In the genomic region with DNA sequence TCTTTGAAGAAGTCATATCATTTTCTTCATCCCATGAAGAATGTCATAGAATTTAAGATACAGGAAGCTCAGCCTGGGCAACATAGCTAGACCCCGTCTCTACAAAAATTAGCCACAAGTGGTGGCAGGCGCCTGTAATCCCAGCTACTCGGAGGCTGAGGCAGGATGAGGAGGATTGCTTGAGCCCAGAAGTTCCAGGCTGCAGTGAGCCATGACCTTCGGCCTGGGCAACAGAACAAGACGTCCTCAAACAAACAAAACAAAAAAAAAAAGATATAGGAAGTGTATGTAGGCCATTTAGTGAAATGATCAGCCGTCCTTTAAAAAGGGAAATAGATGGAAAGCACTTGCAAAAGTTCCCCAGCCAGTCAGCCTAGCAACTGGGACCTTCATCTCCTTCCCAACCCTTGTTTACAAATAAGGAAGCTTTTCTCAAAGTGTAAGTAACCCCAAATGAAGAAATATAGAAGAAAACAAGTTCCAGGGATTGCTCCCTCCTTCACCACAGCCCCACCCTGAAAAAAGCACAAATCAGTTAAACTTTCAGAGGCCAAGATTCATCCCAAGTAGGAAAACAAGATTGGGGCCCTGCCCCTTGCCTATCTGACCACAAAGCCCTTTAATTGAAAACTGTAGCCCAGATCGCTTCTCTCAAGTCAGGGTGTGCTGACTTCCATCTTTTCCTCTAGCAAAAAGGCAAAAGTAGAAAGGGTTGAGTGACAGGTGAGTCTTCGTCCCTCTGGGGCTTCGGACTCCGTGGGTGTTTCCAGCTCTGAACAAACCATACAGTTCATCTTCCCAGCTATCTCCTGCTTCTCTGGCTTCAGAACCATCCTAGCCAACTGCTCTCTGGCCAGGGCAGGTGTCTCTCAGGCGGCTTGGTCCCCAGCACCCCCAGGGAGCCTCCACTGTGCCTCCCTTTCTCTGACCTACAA, we compare ENCODE assay signal across 8 cellular contexts. TPM values are rescaled to one million over a fixed set of nuclear protein-coding genes. Genes with fewer than 3 reads are reported as not detected.
DNase-seq lines count a peak whose midpoint lies in the region; ATAC-seq, FAIRE-seq and TF ChIP-seq lines count a peak whose summit lies in the region.

No MANE protein-coding gene starts in this region.

- WGBS in lung, 2 donors: 37 to 65% methylated on average over 11 of the region's 11 CpGs
- 70% methylated on average over 11 of the region's 11 CpGs for WGBS in urinary bladder

- H3K4me1 Mint-ChIP-seq in activated naive CD4-positive, alpha-beta T cell treated with anti-CD3 and anti-CD28 coated beads for 36 hours (ENCODE audit: low read depth): peaks cover 30% of the 10 kb centered on the region

- FAIRE-seq in bronchial epithelial cell (lab: Jason Lieb, UNC): peak; percentile 18

- intact Hi-C loops in activated naive CD4-positive, alpha-beta T cell treated with anti-CD3 and anti-CD28 coated beads for 36 hours (cut with micrococcal nuclease): loop anchor here (1.0 to 5.0 kb wide), 3 partner anchors 69 to 775 kb away; partner anchors contain the start of genes FKBP15 and SLC31A1

- TF ChIP-seq CTCF in bronchial epithelial cell (IDR thresholded peaks at IDR 0.05; ENCODE audit: insufficient read depth, low read length, severe bottlenecking) (no peak), lung (IDR thresholded peaks at IDR 0.05; ENCODE audit: control extremely low read depth, extremely low read depth) (no peak)

- H3K27ac ChIP-seq in lung (ENCODE audit: low read depth in 1 of 2, low read length in 1 of 2) (peak overlapping the region; percentile 59 to 68), urinary bladder (ENCODE audit: low read depth) (no peak overlapping the region)

- no peaks in the 10 kb centered on the region for H3K27me3 Mint-ChIP-seq in activated naive CD4-positive, alpha-beta T cell treated with anti-CD3 and anti-CD28 coated beads for 36 hours (ENCODE audit: low read depth)

- H3K9me3 ChIP-seq in lung (ENCODE audit: control insufficient read depth in 2 of 2, insufficient read depth in 1 of 2, low read length in 1 of 2): no peaks in the 10 kb centered on the region

- H3K4me1 ChIP-seq in lung (ENCODE audit: control insufficient read depth in 2 of 2, insufficient read depth in 2 of 2, low read length in 2 of 2) (peaks cover 0 to 10% of the 10 kb centered on the region in 2 donors), urinary bladder (ENCODE audit: insufficient read depth) (no peaks in the 10 kb centered on the region)

- H3K36me3 ChIP-seq in bronchial epithelial cell (ENCODE audit: control insufficient read depth, insufficient read depth, low read length): peaks cover 3% of the 10 kb centered on the region
- no peaks in the 10 kb centered on the region for H3K36me3 ChIP-seq in lung (ENCODE audit: control insufficient read depth in 2 of 2, insufficient read depth in 2 of 2, low read length in 2 of 2)
- no peaks in the 10 kb centered on the region for H3K36me3 ChIP-seq in urinary bladder (ENCODE audit: insufficient read depth)

- CTCF ChIA-PET in activated naive CD4-positive, alpha-beta T cell treated with anti-CD3 and anti-CD28 coated beads for 36 hours (lab: Charles Lee): interaction anchor here (0.7 to 3.5 kb wide), 7 partner anchors 11 to 125 kb away, joined by 3 to 15 read pairs (median 4); partner anchors contain the start of genes CDC26 and PRPF4

- ATAC-seq in activated naive CD4-positive, alpha-beta T cell treated with anti-CD3 and anti-CD28 coated beads, Interleukin-2, amount 50 U/mL, for 72 hours: no peak
- ATAC-seq in lung (ENCODE audit: insufficient read depth, low FRiP score): no peak
- ATAC-seq in GM21390 (IDR thresholded peaks at IDR 0.05; ENCODE audit: unreplicated experiment): no peak

- peak overlapping the region; percentile 96 for H3K4me3 ChIP-seq in bronchial epithelial cell (ENCODE audit: low read depth, low read length)
- peak overlapping the region; percentile 94 for H3K4me3 ChIP-seq in lung
- H3K4me3 ChIP-seq in urinary bladder (ENCODE audit: low read depth, low read length): peak overlapping the region; percentile 90

- H3K36me3 Mint-ChIP-seq in activated naive CD4-positive, alpha-beta T cell treated with anti-CD3 and anti-CD28 coated beads for 36 hours (ENCODE audit: low read depth): no peaks in the 10 kb centered on the region
- peaks cover 0 to 4% of the 10 kb centered on the region in 2 donors for H3K36me3 Mint-ChIP-seq in activated naive CD4-positive, alpha-beta T cell treated with anti-CD3 and anti-CD28 coated beads, Interleukin-2, amount 50 U/mL, for 72 hours

- H3K27ac Mint-ChIP-seq in activated naive CD4-positive, alpha-beta T cell treated with anti-CD3 and anti-CD28 coated beads for 36 hours: no peak overlapping the region
- H3K27ac Mint-ChIP-seq in activated naive CD4-positive, alpha-beta T cell treated with anti-CD3 and anti-CD28 coated beads, Interleukin-2, amount 50 U/mL, for 72 hours: peak overlapping the region in 1 of 2 donors; percentile 76

- H3K27me3 ChIP-seq in bronchial epithelial cell (ENCODE audit: control insufficient read depth, insufficient read depth, low read length): peaks cover 1% of the 10 kb centered on the region
- H3K27me3 ChIP-seq in lung (ENCODE audit: control insufficient read depth, insufficient read depth): no peaks in the 10 kb centered on the region

- DNase-seq in activated naive CD4-positive, alpha-beta T cell treated with anti-CD3 and anti-CD28 coated beads for 36 hours: no peak
- DNase-seq in activated naive CD4-positive, alpha-beta T cell treated with anti-CD3 and anti-CD28 coated beads, Interleukin-2, amount 50 U/mL, for 72 hours (ENCODE audit: low spot score in 2 of 2): no peak
- DNase-seq in bronchial epithelial cell (ENCODE audit: low read depth) (no peak), lung (ENCODE audit: low spot score) (no peak), NCI-H1930 (lab: John Stamatoyannopoulos, UW) (no peak)
- DNase-seq in activated effector memory CD4-positive, alpha-beta T cell treated with anti-CD3 and anti-CD28 coated beads, Interleukin-2, amount 50 U/mL, for 16 hours: no peak

- peak overlapping the region; percentile 71 for H3K4me3 Mint-ChIP-seq in activated naive CD4-positive, alpha-beta T cell treated with anti-CD3 and anti-CD28 coated beads for 36 hours

- H3K9me3 Mint-ChIP-seq in activated naive CD4-positive, alpha-beta T cell treated with anti-CD3 and anti-CD28 coated beads for 36 hours: no peaks in the 10 kb centered on the region
- no peaks in the 10 kb centered on the region for H3K9me3 Mint-ChIP-seq in activated naive CD4-positive, alpha-beta T cell treated with anti-CD3 and anti-CD28 coated beads, Interleukin-2, amount 50 U/mL, for 72 hours

RNA-seq across cellular contexts. Expression of gene SLC31A2, which starts 1.2 kb away (rescaled TPM):
- total RNA-seq in activated naive CD4-positive, alpha-beta T cell treated with anti-CD3 and anti-CD28 coated beads for 36 hours: 1 to 10 TPM; 1.2 to 1.7 TPM
- 1 to 10 TPM; 2.1 to 3.8 TPM for total RNA-seq in activated naive CD4-positive, alpha-beta T cell treated with anti-CD3 and anti-CD28 coated beads, Interleukin-2, amount 50 U/mL, for 72 hours
- total RNA-seq in bronchial epithelial cell (25.1 and 42.6 TPM in 2 replicates), lung (10 to 100 TPM; 11.2 to 34.2 TPM), urinary bladder (5.1 TPM)
- polyA plus RNA-seq in lung (10 to 100 TPM; 14.2 to 63.6 TPM), urinary bladder (11.4 TPM)
